In the genomic region with DNA sequence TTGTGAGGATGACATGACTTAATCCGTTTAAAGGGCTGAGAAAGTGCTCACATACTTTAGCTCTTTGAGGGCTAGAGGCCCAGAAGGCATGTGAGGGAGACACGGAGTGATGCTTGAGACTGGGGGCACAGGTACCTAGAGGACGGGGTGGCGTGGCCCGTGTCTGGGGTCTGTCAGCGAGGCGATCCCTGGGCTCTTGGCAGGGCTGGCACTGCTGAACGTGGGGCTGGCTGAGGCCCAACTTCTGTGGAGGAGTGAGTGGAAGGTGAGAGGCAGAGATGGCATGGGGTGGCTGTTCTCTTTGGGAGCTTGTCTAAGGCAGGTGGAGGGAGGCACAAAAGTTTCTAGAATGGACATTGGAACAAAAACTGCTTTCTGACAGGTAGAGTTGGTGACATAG, we compare ENCODE assay signal across 13 cellular contexts. TPM values are rescaled to one million over a fixed set of nuclear protein-coding genes. Genes with fewer than 3 reads are reported as not detected.
A peak's percentile ranks its signal among the peaks of the same experiment; 100 is the strongest.
DNase-seq lines count a peak whose midpoint lies in the region; ATAC-seq and TF ChIP-seq lines count a peak whose summit lies in the region.
"Had no signal": no experiment of that assay in that cellular context is flagged by ENCODE, and none has a peak within 500 bp of the region (broad histone marks: within the 10 kb centered on the region; RNA-seq: fewer than 3 reads in every experiment).

No MANE protein-coding gene starts in this region.

- H3K4me3 ChIP-seq in skin epidermis: no peak overlapping the region

- no peaks in the 10 kb centered on the region for H4K20me1 ChIP-seq in H9 (ENCODE audit: control insufficient read depth, insufficient read depth, insufficient read length)

- peaks cover 11 to 22% (median 17%) of the 10 kb centered on the region in 3 experiments; a peak in 5 of 7 replicates for H3K36me3 Mint-ChIP-seq in H9 (ENCODE audit: insufficient read depth in 1 of 3, low read depth in 3 of 3)

- no peak overlapping the region for H3K9ac ChIP-seq in H9 (ENCODE audit: extremely low read depth, insufficient read length, low read length)

- H4K5ac ChIP-seq in H9 (ENCODE audit: insufficient read length, low read depth, low read length): no peak overlapping the region

- no peak overlapping the region for H3T11ph ChIP-seq in H9 (ENCODE audit: low read length)

- H3K4me1 Mint-ChIP-seq in H9: peaks cover 8 to 14% of the 10 kb centered on the region in 2 experiments

- no peak for ATAC-seq in foreskin keratinocyte
- ATAC-seq in HG03175 (IDR thresholded peaks at IDR 0.05; ENCODE audit: unreplicated experiment): no peak

- no peak overlapping the region for H3K56ac ChIP-seq in H9 (ENCODE audit: insufficient read length, low read depth, low read length)

- H2BK5ac ChIP-seq in H9 (ENCODE audit: insufficient read length, low read length): no peak overlapping the region

- no CpG with 5 or more reads among the region's 8 CpGs for WGBS in H9 (ENCODE audit: extremely low coverage, insufficient read length, low lambda C conversion rate)

- H3K9me3 Mint-ChIP-seq in H9: no peaks in the 10 kb centered on the region

- no peak overlapping the region for H3K23ac ChIP-seq in H9 (ENCODE audit: insufficient read length, low read depth, low read length)

- H4K91ac ChIP-seq in H9 (ENCODE audit: insufficient read length, low read depth, low read length): no peak overlapping the region

- CTCF ChIA-PET in RWPE1 (lab: Yijun Ruan, JAX): interaction anchor here (0.6 kb wide), 1 partner anchor 20 kb away, joined by 3 read pairs; no protein-coding TSS in a partner anchor

- no peaks in the 10 kb centered on the region for H3K79me1 ChIP-seq in H9 (ENCODE audit: insufficient read depth, low read depth, low read length, poor library complexity, severe bottlenecking)

- H3K79me2 ChIP-seq in H9 (ENCODE audit: insufficient read depth, low read length): peaks cover 3% of the 10 kb centered on the region; the same call in 1 of the 2 replicates

- no peak overlapping the region for H2BK20ac ChIP-seq in H9 (ENCODE audit: low read depth, low read length, poor library complexity, severe bottlenecking)

- no peak for DNase-seq in H9
- DNase-seq in RWPE1 (ENCODE audit: low spot score): no peak
- DNase-seq in foreskin keratinocyte: no peak
- DNase-seq in MV-4-11 (lab: John Stamatoyannopoulos, UW): no peak
- no peak for DNase-seq in COLO829 (ENCODE audit: low spot score)
- DNase-seq: activated effector memory CD4-positive, alpha-beta T cell treated with Interleukin-2 at 50 U/mL for 16 hours; erythroblast; NCI-H2081 treated with DMSO at 0.1 percent for 48 hours; NK-92 treated with Interleukin-12 subunit alpha and Interleukin-12 subunit beta, amount 100 ng/mL, for 24 hours; stimulated activated CD4-positive, alpha-beta T cell treated with anti-CD3 and anti-CD28 coated beads, Interleukin-4, amount 100 ng/mL, for 24 hours had no signal

- no peaks in the 10 kb centered on the region for H3K27me3 Mint-ChIP-seq in H9 (ENCODE audit: low read depth)

- no peak overlapping the region; the same call in 1 of the 2 replicates for H3K14ac ChIP-seq in H9 (ENCODE audit: insufficient read depth, low read length)

- TF ChIP-seq CTCF in H9 (conservative IDR thresholded peaks at IDR 0.05) (no peak), RWPE1 (conservative IDR thresholded peaks at IDR 0.05; ENCODE audit: low read depth) (no peak), foreskin keratinocyte (conservative IDR thresholded peaks at IDR 0.05) (no peak)

- H3K18ac ChIP-seq in H9 (ENCODE audit: insufficient read length, low read depth, low read length): no peak overlapping the region

- POLR2A ChIA-PET in RWPE1 (lab: Yijun Ruan, JAX; ENCODE audit: low non-redundant PET): interaction anchor here (0.6 kb wide), 1 partner anchor 15 kb away, joined by 7 read pairs; no protein-coding TSS in a partner anchor

- no peaks in the 10 kb centered on the region for H3K9me3 ChIP-seq in H9 (ENCODE audit: control insufficient read depth, low read depth, low read length)

- H3K27ac ChIP-seq in H9 (ENCODE audit: insufficient read length, low read depth, low read length) (no peak overlapping the region), RWPE1 (peak overlapping the region; percentile 100), foreskin keratinocyte (peak overlapping the region; percentile 98), skin epidermis (peak overlapping the region in 17 of 21 experiments; percentile 52 to 92 (median 84))

- H3K27me3 ChIP-seq in H9 (ENCODE audit: insufficient read depth, low read length): no peaks in the 10 kb centered on the region
- H3K27me3 ChIP-seq in foreskin keratinocyte: no peaks in the 10 kb centered on the region

- no peak overlapping the region for H3K4ac ChIP-seq in H9 (ENCODE audit: low read depth, low read length)

- H3K4me2 ChIP-seq in H9 (ENCODE audit: insufficient read depth, insufficient read length, low read length): no peak overlapping the region

- H2AFZ ChIP-seq in H9 (ENCODE audit: low read length): no peak overlapping the region

- no peak overlapping the region for H2BK15ac ChIP-seq in H9 (ENCODE audit: low read depth, low read length)

- H2AK5ac ChIP-seq in H9 (ENCODE audit: insufficient read length, low read length): no peak overlapping the region

- H3K27ac Mint-ChIP-seq in H9: peak overlapping the region in 2 of 3 experiments; percentile 55 to 92; a peak in 6 of 7 replicates

- H3K23me2 ChIP-seq in H9 (ENCODE audit: insufficient read length, low read depth, low read length, poor library complexity, severe bottlenecking): peaks cover 4% of the 10 kb centered on the region

- H2BK12ac ChIP-seq in H9 (ENCODE audit: insufficient read length, low read depth, low read length): no peak overlapping the region

- no peak overlapping the region for H4K8ac ChIP-seq in H9 (replicated peaks; ENCODE audit: insufficient read length, low read depth, low read length)

- no peaks in the 10 kb centered on the region for H3K4me1 ChIP-seq in H9 (ENCODE audit: insufficient read depth, low read length)
- peaks cover 49% of the 10 kb centered on the region for H3K4me1 ChIP-seq in foreskin keratinocyte

- H2BK120ac ChIP-seq in H9 (ENCODE audit: low read depth, low read length, poor library complexity, severe bottlenecking): no peak overlapping the region

- H3K4me3 Mint-ChIP-seq in H9: no peak overlapping the region

RNA-seq across cellular contexts. Expression of a gene that starts 9.5 kb away (rescaled TPM):
- total RNA-seq in H9 (2021): 32.5 and 33.2 TPM in 2 replicates
- total RNA-seq in foreskin keratinocyte: 49.0 and 72.5 TPM in 2 replicates
- polyA plus RNA-seq in foreskin keratinocyte: 40.7 and 63.4 TPM in 2 replicates

RNA-seq across cellular contexts. Expression of a gene that starts 23.1 kb away (rescaled TPM):
- total RNA-seq in H9 (2021) (23.0 and 27.8 TPM in 2 replicates), foreskin keratinocyte (59.7 and 61.2 TPM in 2 replicates)
- polyA plus RNA-seq in foreskin keratinocyte: 124 and 151 TPM in 2 replicates

RNA-seq across cellular contexts. Expression of a gene that starts 23.4 kb away (rescaled TPM):
- total RNA-seq in H9 (2021) (6.7 and 9.7 TPM in 2 replicates), foreskin keratinocyte (1.3 and 2.6 TPM in 2 replicates)
- 0.60 and 1.1 TPM in 2 replicates for polyA plus RNA-seq in foreskin keratinocyte

RNA-seq across cellular contexts. Expression of a gene that starts 38.8 kb away (rescaled TPM):
- total RNA-seq in H9 (2021) (not detected in 2 replicates), foreskin keratinocyte (0.07 TPM in 1 of 2 replicates, not detected in the other)
- not detected in 2 replicates for polyA plus RNA-seq in foreskin keratinocyte
- total RNA-seq: pulmonary artery endothelial cell had no signal

RNA-seq across cellular contexts. Expression of a gene that starts 54.9 kb away (rescaled TPM):
- total RNA-seq in H9 (2021) (79.2 and 80.2 TPM in 2 replicates), foreskin keratinocyte (48.6 and 52.0 TPM in 2 replicates)
- 45.4 and 51.5 TPM in 2 replicates for polyA plus RNA-seq in foreskin keratinocyte
